ENCODE assay signal across 9 cellular contexts in genomic region chr2:239252433-239253200, GRCh38.
DNase-seq lines count a peak whose midpoint lies in the region; ATAC-seq and TF ChIP-seq lines count a peak whose summit lies in the region.
"Had no signal": no experiment of that assay in that cellular context is flagged by ENCODE, and none has a peak within 500 bp of the region (broad histone marks: within the 10 kb centered on the region; RNA-seq: fewer than 3 reads in every experiment).

No MANE protein-coding gene starts in this region.

- H3K4me3 Mint-ChIP-seq in activated CD8-positive, alpha-beta T cell treated with anti-CD3 and anti-CD28 coated beads for 36 hours, result peak overlapping the region; percentile 65
- no peak overlapping the region for H3K4me3 Mint-ChIP-seq in activated CD8-positive, alpha-beta T cell treated with anti-CD3 and anti-CD28 coated beads, Interleukin-2, amount 10 ng/mL, durations not matched to agents 7 days and 5 days
- no peak overlapping the region for H3K4me3 Mint-ChIP-seq in mesothelial cell of epicardium

- CTCF ChIA-PET in activated CD8-positive, alpha-beta T cell treated with anti-CD3 and anti-CD28 coated beads for 36 hours (lab: Charles Lee), result interaction anchor here (0.6 to 1.6 kb wide), 6 partner anchors 11 to 128 kb away, joined by 3 to 7 read pairs (median 4); no protein-coding TSS in a partner anchor
- CTCF ChIA-PET in activated CD8-positive, alpha-beta T cell treated with anti-CD3 and anti-CD28 coated beads, Interleukin-2, amount 10 ng/mL, durations not matched to agents 7 days and 5 days (lab: Charles Lee), result interaction anchor here (0.6 to 1.5 kb wide), 2 partner anchors 15 to 480 kb away, joined by 3 to 5 read pairs; no protein-coding TSS in a partner anchor

- H3K27me3 ChIP-seq in thymus (ENCODE audit: control insufficient read depth, insufficient read depth) (no peaks in the 10 kb centered on the region), MG63 (no peaks in the 10 kb centered on the region)

- H3K36me3 ChIP-seq in thymus (ENCODE audit: control insufficient read depth, insufficient read depth), result peaks cover 5% of the 10 kb centered on the region
- H3K36me3 ChIP-seq in MG63, result no peaks in the 10 kb centered on the region

- H3K27ac Mint-ChIP-seq in activated CD8-positive, alpha-beta T cell treated with anti-CD3 and anti-CD28 coated beads for 36 hours, result peak overlapping the region; percentile 54
- H3K27ac Mint-ChIP-seq in activated CD8-positive, alpha-beta T cell treated with anti-CD3 and anti-CD28 coated beads, Interleukin-2, amount 10 ng/mL, durations not matched to agents 7 days and 5 days, result no peak overlapping the region
- peak overlapping the region; percentile 33 to 66 for H3K27ac Mint-ChIP-seq in activated naive CD4-positive, alpha-beta T cell treated with anti-CD3 and anti-CD28 coated beads, Interleukin-2, amount 50 U/mL, for 72 hours
- no peak overlapping the region for H3K27ac Mint-ChIP-seq in mesothelial cell of epicardium

- H3K9me3 Mint-ChIP-seq in activated CD8-positive, alpha-beta T cell treated with anti-CD3 and anti-CD28 coated beads for 36 hours, result peaks cover 3% of the 10 kb centered on the region
- peaks cover 7% of the 10 kb centered on the region for H3K9me3 Mint-ChIP-seq in activated CD8-positive, alpha-beta T cell treated with anti-CD3 and anti-CD28 coated beads, Interleukin-2, amount 10 ng/mL, durations not matched to agents 7 days and 5 days (ENCODE audit: insufficient read depth)
- H3K9me3 Mint-ChIP-seq in activated naive CD4-positive, alpha-beta T cell treated with anti-CD3 and anti-CD28 coated beads, Interleukin-2, amount 50 U/mL, for 72 hours, result peaks cover 0 to 3% of the 10 kb centered on the region in 2 donors
- H3K9me3 Mint-ChIP-seq in mesothelial cell of epicardium, result peaks cover 7% of the 10 kb centered on the region

- H3K36me3 Mint-ChIP-seq in activated CD8-positive, alpha-beta T cell treated with anti-CD3 and anti-CD28 coated beads for 36 hours (ENCODE audit: low read depth), result peaks cover 1% of the 10 kb centered on the region
- peaks cover 36% of the 10 kb centered on the region for H3K36me3 Mint-ChIP-seq in activated CD8-positive, alpha-beta T cell treated with anti-CD3 and anti-CD28 coated beads, Interleukin-2, amount 10 ng/mL, durations not matched to agents 7 days and 5 days (ENCODE audit: low read depth)
- peaks cover 0 to 14% of the 10 kb centered on the region in 2 donors for H3K36me3 Mint-ChIP-seq in activated naive CD4-positive, alpha-beta T cell treated with anti-CD3 and anti-CD28 coated beads, Interleukin-2, amount 50 U/mL, for 72 hours
- H3K36me3 Mint-ChIP-seq in mesothelial cell of epicardium, result peaks cover 6% of the 10 kb centered on the region

- no peaks in the 10 kb centered on the region for H3K9me3 ChIP-seq in thymus (ENCODE audit: control insufficient read depth)
- H3K9me3 ChIP-seq in MG63, result peaks cover under 1% of the 10 kb centered on the region; the same call in 1 of the 2 replicates

- H3K4me3 ChIP-seq in thymus (ENCODE audit: low read length), result peak overlapping the region; percentile 3
- no peak overlapping the region for H3K4me3 ChIP-seq in MG63

- DNase-seq in activated CD8-positive, alpha-beta T cell treated with anti-CD3 and anti-CD28 coated beads for 36 hours, result no peak
- DNase-seq in activated CD8-positive, alpha-beta T cell treated with anti-CD3 and anti-CD28 coated beads, Interleukin-2, amount 10 ng/mL, durations not matched to agents 7 days and 5 days, result no peak
- no peak for DNase-seq in activated naive CD4-positive, alpha-beta T cell treated with anti-CD3 and anti-CD28 coated beads, Interleukin-2, amount 50 U/mL, for 72 hours (ENCODE audit: low spot score in 2 of 2)
- no peak for DNase-seq in left lobe of liver (ENCODE audit: low spot score)
- no peak for DNase-seq in amniotic stem cell (lab: John Stamatoyannopoulos, UW)
- DNase-seq in mesothelial cell of epicardium (ENCODE audit: low spot score in 2 of 2, unreplicated experiment in 2 of 2), result no peak
- DNase-seq in MG63, result no peak

- H3K27me3 Mint-ChIP-seq in activated CD8-positive, alpha-beta T cell treated with anti-CD3 and anti-CD28 coated beads for 36 hours, result no peaks in the 10 kb centered on the region
- H3K27me3 Mint-ChIP-seq in activated CD8-positive, alpha-beta T cell treated with anti-CD3 and anti-CD28 coated beads, Interleukin-2, amount 10 ng/mL, durations not matched to agents 7 days and 5 days (ENCODE audit: low read depth), result no peaks in the 10 kb centered on the region
- no peaks in the 10 kb centered on the region for H3K27me3 Mint-ChIP-seq in mesothelial cell of epicardium (ENCODE audit: low read depth)

- 10% methylated on average over 25 of the region's 25 CpGs for WGBS in thymus

- ATAC-seq in activated CD8-positive, alpha-beta T cell treated with anti-CD3 and anti-CD28 coated beads for 36 hours, result no peak
- ATAC-seq in activated CD8-positive, alpha-beta T cell treated with anti-CD3 and anti-CD28 coated beads, Interleukin-2, amount 10 ng/mL, durations not matched to agents 7 days and 5 days, result no peak
- ATAC-seq in activated naive CD4-positive, alpha-beta T cell treated with anti-CD3 and anti-CD28 coated beads, Interleukin-2, amount 50 U/mL, for 72 hours, result peak in 1 of 2 donors; percentile 43
- ATAC-seq in left lobe of liver, result peak; percentile 20
- ATAC-seq: HCT116 had no signal

- no peak for TF ChIP-seq CTCF in activated CD8-positive, alpha-beta T cell treated with anti-CD3 and anti-CD28 coated beads for 36 hours (IDR thresholded peaks at IDR 0.05)
- no peak for TF ChIP-seq CTCF in mesothelial cell of epicardium (IDR thresholded peaks at IDR 0.05; ENCODE audit: unreplicated experiment)

- POLR2A ChIA-PET in activated CD8-positive, alpha-beta T cell treated with anti-CD3 and anti-CD28 coated beads for 36 hours (lab: Charles Lee), result interaction anchor here (0.6 to 1.4 kb wide), 4 partner anchors 9 to 75 kb away, joined by 3 to 4 read pairs (median 3); no protein-coding TSS in a partner anchor
- POLR2A ChIA-PET in activated CD8-positive, alpha-beta T cell treated with anti-CD3 and anti-CD28 coated beads, Interleukin-2, amount 10 ng/mL, durations not matched to agents 7 days and 5 days (lab: Charles Lee), result interaction anchor here (0.8 to 1.2 kb wide), 2 partner anchors 11 to 14 kb away, joined by 4 read pairs; no protein-coding TSS in a partner anchor

- peaks cover 64% of the 10 kb centered on the region for H3K4me1 Mint-ChIP-seq in activated CD8-positive, alpha-beta T cell treated with anti-CD3 and anti-CD28 coated beads for 36 hours (ENCODE audit: low read depth)
- peaks cover 55% of the 10 kb centered on the region for H3K4me1 Mint-ChIP-seq in activated CD8-positive, alpha-beta T cell treated with anti-CD3 and anti-CD28 coated beads, Interleukin-2, amount 10 ng/mL, durations not matched to agents 7 days and 5 days (ENCODE audit: low read depth)
- H3K4me1 Mint-ChIP-seq in mesothelial cell of epicardium, result peaks cover 9% of the 10 kb centered on the region

- intact Hi-C loops in activated CD8-positive, alpha-beta T cell treated with anti-CD3 and anti-CD28 coated beads for 36 hours (cut with micrococcal nuclease), result loop anchor here (10.0 kb wide), 1 partner anchor 108 kb away; no protein-coding TSS in a partner anchor

- H3K4me1 ChIP-seq in thymus (ENCODE audit: control insufficient read depth, insufficient read depth, low read length), result peaks cover 67% of the 10 kb centered on the region

- peak overlapping the region; percentile 1 for H3K27ac ChIP-seq in thymus (ENCODE audit: low read depth)

Comparison
In these comparisons a context has a peak if more than half of its experiments do, and no peak if none do; other contexts are left out.
1. H3K27ac Mint-ChIP-seq: peak in activated CD8-positive, alpha-beta T cell treated with anti-CD3 and anti-CD28 coated beads for 36 hours (single experiment) and activated naive CD4-positive, alpha-beta T cell treated with anti-CD3 and anti-CD28 coated beads, Interleukin-2, amount 50 U/mL, for 72 hours (2 of 2); none in activated CD8-positive, alpha-beta T cell treated with anti-CD3 and anti-CD28 coated beads, Interleukin-2, amount 10 ng/mL, durations not matched to agents 7 days and 5 days (single experiment) and mesothelial cell of epicardium (single experiment).